ENCODE assay signal across 8 cellular contexts in the genomic region with DNA sequence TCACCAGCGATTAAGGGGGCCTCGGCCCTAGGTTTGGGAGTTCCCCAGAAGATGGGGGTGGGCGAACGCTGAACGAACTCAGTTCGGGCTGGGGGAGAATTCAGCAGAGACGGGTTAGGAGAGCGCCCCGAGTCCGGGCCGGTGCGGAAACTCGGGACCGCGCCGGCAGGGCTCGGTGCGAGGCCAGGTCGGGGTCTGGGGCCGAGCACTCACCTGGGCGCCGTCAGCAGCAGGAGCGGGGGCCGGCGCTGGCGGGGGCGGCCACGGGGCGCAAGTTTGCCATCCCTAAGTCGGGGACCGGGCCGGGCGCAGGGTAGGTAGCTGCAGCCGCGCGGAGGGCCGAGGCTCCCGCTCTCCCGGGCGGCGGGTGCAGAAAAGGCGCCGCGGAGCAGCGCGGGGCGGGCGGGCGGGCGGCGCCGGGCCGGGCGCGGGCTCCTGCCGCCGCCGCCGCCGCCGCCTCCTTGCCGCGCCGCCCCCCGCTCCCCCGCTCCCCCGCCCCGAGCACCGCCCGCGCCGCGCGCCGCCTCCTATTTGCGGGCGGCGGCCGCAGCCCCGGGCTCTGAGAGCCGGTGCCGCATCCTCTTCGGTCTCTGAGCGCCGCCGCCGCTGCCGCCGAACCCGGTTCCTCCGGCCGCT. TPM values are rescaled to one million over a fixed set of nuclear protein-coding genes. Genes with fewer than 3 reads are reported as not detected.
DNase-seq lines count a peak whose midpoint lies in the region; ATAC-seq and TF ChIP-seq lines count a peak whose summit lies in the region.

No MANE protein-coding gene starts in this region.

- H3K4me3 ChIP-seq in MG63 = peak overlapping the region; percentile 58

- intact Hi-C loops in CD4-positive, alpha-beta T cell (cut with DNase I, micrococcal nuclease) = loop anchor here (5.0 kb wide), 3 partner anchors 199 to 309 kb away; partner anchors contain the start of gene TMEM39B (in 1 of the 2)

- no peak overlapping the region for H3K27ac Mint-ChIP-seq in CD4-positive, alpha-beta T cell
- H3K27ac Mint-ChIP-seq in chondrocyte (ENCODE audit: unreplicated experiment) (no peak overlapping the region), osteocyte (ENCODE audit: unreplicated experiment) (no peak overlapping the region)

- peak overlapping the region; percentile 86 for H3K4me3 Mint-ChIP-seq in CD4-positive, alpha-beta T cell
- H3K4me3 Mint-ChIP-seq in chondrocyte (ENCODE audit: unreplicated experiment) (peak overlapping the region; percentile 79), osteocyte (ENCODE audit: unreplicated experiment) (peak overlapping the region; percentile 74)

- peaks cover 28% of the 10 kb centered on the region for H3K4me1 Mint-ChIP-seq in CD4-positive, alpha-beta T cell (ENCODE audit: low read depth)
- H3K4me1 Mint-ChIP-seq in chondrocyte (ENCODE audit: low read depth) (peaks cover 31% of the 10 kb centered on the region), osteocyte (ENCODE audit: unreplicated experiment) (peaks cover 20% of the 10 kb centered on the region)

- H3K27me3 ChIP-seq in CD4-positive, alpha-beta T cell (ENCODE audit: control insufficient read depth, insufficient read depth, low read length) = peaks cover 11% of the 10 kb centered on the region
- H3K27me3 ChIP-seq in MG63 = no peaks in the 10 kb centered on the region

- POLR2A ChIA-PET in CD4-positive, alpha-beta T cell (lab: Charles Lee) = interaction anchor here (1.3 to 1.7 kb wide), 3 partner anchors 25 to 309 kb away, joined by 4 to 13 read pairs (median 7); partner anchors contain the start of gene TMEM39B

- peak in 1 of 10 experiments; percentile 25 for DNase-seq in CD4-positive, alpha-beta T cell
- DNase-seq in MG63 = no peak
- DNase-seq in chondrocyte (ENCODE audit: low spot score) = no peak
- no peak for DNase-seq in osteocyte (ENCODE audit: extremely low spot score, unreplicated experiment)
- no peak for DNase-seq in pons (ENCODE audit: low spot score)
- DNase-seq in HuH-7.5 (ENCODE audit: low spot score) = no peak
- DNase-seq in stimulated activated CD4-positive, alpha-beta T cell treated with anti-CD3 and anti-CD28 coated beads, Interleukin-4, amount 100 ng/mL, for 24 hours = no peak
- no peak for DNase-seq in SHP77 (lab: John Stamatoyannopoulos, UW)

- no peak overlapping the region for H3K27ac ChIP-seq in CD4-positive, alpha-beta T cell (ENCODE audit: low read depth, low read length)

- H3K36me3 ChIP-seq in MG63 = no peaks in the 10 kb centered on the region

- H3K9me3 Mint-ChIP-seq in CD4-positive, alpha-beta T cell = no peaks in the 10 kb centered on the region
- H3K9me3 Mint-ChIP-seq in chondrocyte (ENCODE audit: low read depth) (no peaks in the 10 kb centered on the region), osteocyte (ENCODE audit: unreplicated experiment) (no peaks in the 10 kb centered on the region)

- ATAC-seq in CD4-positive, alpha-beta T cell (ENCODE audit: poor library complexity) = peak; percentile 9

- no peak for TF ChIP-seq CTCF in CD4-positive, alpha-beta T cell (IDR thresholded peaks at IDR 0.05)
- TF ChIP-seq CTCF in chondrocyte (IDR thresholded peaks at IDR 0.05) (no peak), osteocyte (IDR thresholded peaks at IDR 0.05) (no peak)

- peaks cover 15% of the 10 kb centered on the region for H3K27me3 Mint-ChIP-seq in CD4-positive, alpha-beta T cell
- H3K27me3 Mint-ChIP-seq in chondrocyte (ENCODE audit: low read depth) (no peaks in the 10 kb centered on the region), osteocyte (ENCODE audit: unreplicated experiment) (peaks cover 4% of the 10 kb centered on the region)

- no peaks in the 10 kb centered on the region for H3K36me3 Mint-ChIP-seq in CD4-positive, alpha-beta T cell (ENCODE audit: low read depth)
- H3K36me3 Mint-ChIP-seq in chondrocyte (ENCODE audit: low read depth) (no peaks in the 10 kb centered on the region), osteocyte (ENCODE audit: unreplicated experiment) (no peaks in the 10 kb centered on the region)

- no peaks in the 10 kb centered on the region for H3K9me3 ChIP-seq in CD4-positive, alpha-beta T cell (ENCODE audit: control insufficient read depth, low read length)
- H3K9me3 ChIP-seq in MG63 = no peaks in the 10 kb centered on the region

- CTCF ChIA-PET in CD4-positive, alpha-beta T cell (lab: Charles Lee) = interaction anchor here (1.0 to 3.6 kb wide), 4 partner anchors 19 to 117 kb away, joined by 4 to 35 read pairs (median 9); no protein-coding TSS in a partner anchor

RNA-seq across cellular contexts. Expression of gene ADGRB2, which starts 0.4 kb away (rescaled TPM):
- under 1 TPM; 0.39 to 0.71 TPM for total RNA-seq in CD4-positive, alpha-beta T cell
- total RNA-seq in MG63 (2014; rRNA removed; shearing (Covaris generic); ENCODE audit: low replicate concordance) = 3.4 and 8.5 TPM in 2 replicates
- total RNA-seq in chondrocyte (11.9 to 20.4 TPM (median 12.2 TPM) in 3 replicates), osteocyte (8.2 and 8.4 TPM in 2 replicates)

RNA-seq across cellular contexts. Expression of gene SPOCD1, which starts 52.0 kb away (rescaled TPM):
- total RNA-seq in CD4-positive, alpha-beta T cell = under 1 TPM; 0.11 to 0.27 TPM
- 27.6 and 32.3 TPM in 2 replicates for total RNA-seq in MG63 (2014; rRNA removed; shearing (Covaris generic); ENCODE audit: low replicate concordance)
- 0.46 to 7.3 TPM (median 5.2 TPM) in 3 replicates for total RNA-seq in chondrocyte
- total RNA-seq in osteocyte = 0.44 and 0.67 TPM in 2 replicates

RNA-seq across cellular contexts. Expression of gene COL16A1, which starts 60.0 kb away (rescaled TPM):
- not detected for total RNA-seq in CD4-positive, alpha-beta T cell
- total RNA-seq in MG63 (2014; rRNA removed; shearing (Covaris generic); ENCODE audit: low replicate concordance) = 156 and 192 TPM in 2 replicates
- total RNA-seq in chondrocyte (230 to 272 TPM (median 262 TPM) in 3 replicates), osteocyte (89.2 and 90.7 TPM in 2 replicates)

Comparison
In these comparisons a context has a peak if more than half of its experiments do, and no peak if none do; other contexts are left out.
1. RNA of gene COL16A1, which starts 60.0 kb away (total RNA-seq): 230 to 272 TPM in chondrocyte, 156 to 192 TPM in MG63 and 89.2 to 90.7 TPM in osteocyte; not detected in CD4-positive, alpha-beta T cell; every median in the first group is over 10 times any median in the second.
2. Peak in every context shown above with its lines, with median percentiles within 50 percentile points of each other: H3K4me3 Mint-ChIP-seq.